ENCODE assay signal across 19 cellular contexts in the genomic region with DNA sequence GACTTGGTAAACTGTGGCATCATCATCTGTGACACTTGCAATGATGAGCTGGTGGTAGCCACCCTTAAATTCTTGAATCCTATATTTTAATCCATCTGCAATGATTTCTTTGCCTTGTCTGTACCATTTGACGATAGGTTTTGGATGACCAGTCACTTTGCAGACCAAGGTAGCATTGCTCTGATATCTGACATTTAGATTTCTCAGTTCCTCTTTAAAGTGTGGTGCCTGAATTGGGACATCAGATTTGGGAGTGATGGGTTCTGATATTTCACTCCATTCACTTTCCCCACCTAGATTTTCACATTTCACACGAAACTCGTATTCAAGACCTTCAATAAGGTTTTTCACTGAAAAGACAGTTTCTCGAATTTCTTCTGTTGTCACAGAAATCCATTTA.
"Had no signal": no experiment of that assay in that cellular context is flagged by ENCODE, and none has a peak within 500 bp of the region (broad histone marks: within the 10 kb centered on the region; RNA-seq: fewer than 3 reads in every experiment).

No MANE protein-coding gene starts in this region.

- H3K9me3 ChIP-seq: lower lobe of right lung, prostate gland, right atrium auricular region, sigmoid colon, thyroid gland, vagina had no signal

- H3K27me3 ChIP-seq: dorsolateral prefrontal cortex, right atrium auricular region, sigmoid colon, thyroid gland, vagina had no signal

- H3K36me3 ChIP-seq: prostate gland had no signal

- H3K4me1 ChIP-seq: lower lobe of right lung, prostate gland, sigmoid colon, thyroid gland, vagina had no signal

- ATAC-seq: left ventricle myocardium superior; lower lobe of right lung; natural killer cell; stimulated activated effector memory CD8-positive, alpha-beta T cell treated with anti-CD3 and anti-CD28 coated beads, Interleukin-12 subunit alpha, Interleukin-12 subunit beta, amount 100 ng/mL, for 72 hours; stimulated activated naive CD8-positive, alpha-beta T cell treated with anti-CD3 and anti-CD28 coated beads, Interleukin-15, amount 100 ng/mL, for 72 hours had no signal

- H3K4me3 ChIP-seq: dorsolateral prefrontal cortex, lower lobe of right lung, prostate gland, right atrium auricular region, sigmoid colon, thyroid gland, vagina had no signal

- H3K27ac ChIP-seq: dorsolateral prefrontal cortex, lower lobe of right lung, prostate gland, right atrium auricular region, sigmoid colon, thyroid gland, vagina had no signal

- DNase-seq: dorsolateral prefrontal cortex; effector CD4-positive, alpha-beta T cell; head of caudate nucleus; left ventricle myocardium superior; lower lobe of right lung; natural killer cell; sigmoid colon; stimulated activated CD4-positive, alpha-beta T cell treated with anti-CD3 and anti-CD28 coated beads, Interleukin-2, amount 100 ng/mL, for 24 hours; stimulated activated CD4-positive, alpha-beta T cell treated with anti-CD3 and anti-CD28 coated beads, Interleukin-4, amount 100 ng/mL, for 24 hours; stimulated activated naive CD8-positive, alpha-beta T cell treated with anti-CD3 and anti-CD28 coated beads, Interleukin-15, amount 100 ng/mL, for 72 hours; thyroid gland; trophoblast cell had no signal

- FAIRE-seq: colon, frontal cortex, keratinocyte had no signal
